Comparison of ENCODE assay signal across 10 cellular contexts in the genomic region with DNA sequence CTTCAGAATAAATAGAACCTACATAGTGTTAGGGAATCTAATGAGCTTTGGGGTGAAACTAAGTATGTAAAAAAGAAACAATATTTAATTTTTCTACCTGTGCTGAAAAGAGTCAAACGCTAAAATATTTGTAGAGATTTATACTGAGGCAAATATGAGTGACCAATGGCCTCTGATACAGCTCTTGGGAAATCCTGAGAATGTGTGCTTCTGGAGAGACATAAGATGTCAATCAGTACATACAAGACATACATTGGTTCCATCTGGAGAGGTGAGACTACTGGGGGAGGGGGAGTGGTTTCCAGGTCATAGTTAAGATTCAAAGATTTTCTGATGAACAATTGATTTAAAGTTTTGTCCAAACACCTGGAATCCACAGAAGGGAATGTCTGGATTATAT. TPM values are rescaled to one million over a fixed set of nuclear protein-coding genes. Genes with fewer than 3 reads are reported as not detected.
DNase-seq lines count a peak whose midpoint lies in the region; TF ChIP-seq lines count a peak whose summit lies in the region.
"Had no signal": no experiment of that assay in that cellular context is flagged by ENCODE, and none has a peak within 500 bp of the region (broad histone marks: within the 10 kb centered on the region; RNA-seq: fewer than 3 reads in every experiment).

No MANE protein-coding gene starts in this region.

- H4K20me1 ChIP-seq in MM.1S (ENCODE audit: insufficient read depth, low read length), result no peaks in the 10 kb centered on the region
- H4K20me1 ChIP-seq in neural cell (ENCODE audit: insufficient read depth), result no peaks in the 10 kb centered on the region

- peak overlapping the region in 1 of 7 donors; percentile 80 for H3K27ac Mint-ChIP-seq in CD14-positive monocyte

- H3K36me3 Mint-ChIP-seq in CD14-positive monocyte, result no peaks in the 10 kb centered on the region

- H3K27me3 ChIP-seq in MM.1S (replicated peaks; ENCODE audit: insufficient read depth, low read length) (peaks cover 14% of the 10 kb centered on the region; the same call in 1 of the 2 replicates), ectodermal cell (ENCODE audit: control insufficient read depth, insufficient read depth, low read length, poor library complexity, severe bottlenecking) (peaks cover 17% of the 10 kb centered on the region), neural cell (ENCODE audit: insufficient read depth, low read depth, low read length) (no peaks in the 10 kb centered on the region)

- no peak for TF ChIP-seq CTCF in CD14-positive monocyte (IDR thresholded peaks at IDR 0.05)
- TF ChIP-seq CTCF in MM.1S (IDR thresholded peaks at IDR 0.05; ENCODE audit: low read length), result no peak
- no peak for TF ChIP-seq CTCF in neural cell (IDR thresholded peaks at IDR 0.05; ENCODE audit: poor library complexity, severe bottlenecking)

- no peak overlapping the region for H3K27ac ChIP-seq in MM.1S (ENCODE audit: low read length)
- no peak overlapping the region for H3K27ac ChIP-seq in ectodermal cell (ENCODE audit: insufficient read depth, low read depth, low read length, poor library complexity, severe bottlenecking)
- H3K27ac ChIP-seq in neural cell (ENCODE audit: low read length), result peak overlapping the region; percentile 76

- H3K4me3 Mint-ChIP-seq in CD14-positive monocyte, result peak overlapping the region; percentile 98 to 99

- no peak for TF ChIP-seq EP300 in neural cell (conservative IDR thresholded peaks at IDR 0.05; ENCODE audit: poor library complexity, severe bottlenecking)

- intact Hi-C loops in CD14-positive monocyte (cut with micrococcal nuclease) (loop anchor here in 1 of 2 donors (2.0 kb wide), 1 partner anchor 41 kb away; no protein-coding TSS in a partner anchor), posterior vena cava (cut with DNase I) (no loop called here)

- no peak for TF ChIP-seq RAD21 in neural cell (conservative IDR thresholded peaks at IDR 0.05)

- 67 to 71% methylated on average over 1 of the region's 1 CpG for whole genome bisulfite sequencing in ectodermal cell, 2 experiments

- H2AFZ ChIP-seq in MM.1S (ENCODE audit: low read length) (peak overlapping the region; percentile 93), neural cell (ENCODE audit: low read depth, low read length) (no peak overlapping the region)

- H3K4me1 Mint-ChIP-seq in CD14-positive monocyte, result peaks cover 85% of the 10 kb centered on the region

- no peaks in the 10 kb centered on the region for H3K9me2 ChIP-seq in MM.1S (replicated peaks; ENCODE audit: insufficient read depth, low read length)
- no peaks in the 10 kb centered on the region for H3K9me2 ChIP-seq in neural cell (ENCODE audit: insufficient read depth, low read length)

- H3K9me3 Mint-ChIP-seq in CD14-positive monocyte, result peaks cover 0 to 3% (median 0%) of the 10 kb centered on the region in 7 donors

- H3K27me3 Mint-ChIP-seq in CD14-positive monocyte (ENCODE audit: low read depth in 3 of 3), result no peaks in the 10 kb centered on the region

- H3K4me2 ChIP-seq in MM.1S (ENCODE audit: low read depth, low read length) (peak overlapping the region; percentile 95), neural cell (ENCODE audit: low read length) (peak overlapping the region; percentile 51)

- H3K4me1 ChIP-seq in MM.1S (ENCODE audit: low read length) (no peaks in the 10 kb centered on the region), ectodermal cell (ENCODE audit: control insufficient read depth, insufficient read depth, low read length) (no peaks in the 10 kb centered on the region)

- no peaks in the 10 kb centered on the region for H3K36me3 ChIP-seq in MM.1S (replicated peaks; ENCODE audit: insufficient read depth, low read length)
- H3K36me3 ChIP-seq in ectodermal cell (ENCODE audit: control insufficient read depth, insufficient read depth, low read length), result no peaks in the 10 kb centered on the region
- H3K36me3 ChIP-seq in neural cell (ENCODE audit: insufficient read depth, low read length), result peaks cover 6% of the 10 kb centered on the region

- H3K9ac ChIP-seq in MM.1S (ENCODE audit: low read length) (peak overlapping the region; percentile 62; the same call in 1 of the 2 replicates), neural cell (ENCODE audit: low read length) (peak overlapping the region; percentile 85)

- H3K4me3 ChIP-seq in MM.1S (ENCODE audit: low read length) (peak overlapping the region; percentile 93), ectodermal cell (ENCODE audit: insufficient read depth, low read depth, low read length) (peak overlapping the region; percentile 72), neural cell (ENCODE audit: low read length) (peak overlapping the region; percentile 82)

- no peaks in the 10 kb centered on the region for H3K9me3 ChIP-seq in MM.1S (replicated peaks; ENCODE audit: insufficient read depth, low read length)
- no peaks in the 10 kb centered on the region for H3K9me3 ChIP-seq in ectodermal cell (ENCODE audit: control insufficient read depth, low read length)
- no peaks in the 10 kb centered on the region for H3K9me3 ChIP-seq in neural cell (ENCODE audit: low read length)

- H3F3A ChIP-seq in MM.1S (ENCODE audit: insufficient read depth, low read length) (no peaks in the 10 kb centered on the region), neural cell (ENCODE audit: insufficient read depth, low read length, poor library complexity, severe bottlenecking) (no peaks in the 10 kb centered on the region)

- DNase-seq in CD14-positive monocyte (ENCODE audit: low spot score) (no peak), MM.1S (no peak), AML-193 (lab: John Stamatoyannopoulos, UW) (no peak), posterior vena cava (ENCODE audit: low spot score) (no peak), NCI-H2081 treated with DMSO at 0.1 percent for 48 hours (lab: John Stamatoyannopoulos, UW) (no peak)
- DNase-seq in activated CD4-positive, CD25-positive, alpha-beta regulatory T cell treated with anti-CD3 and anti-CD28 coated beads, Interleukin-2, amount 50 U/mL, for 72 hours, result no peak

- H3K79me2 ChIP-seq in MM.1S (ENCODE audit: low read length) (no peaks in the 10 kb centered on the region), neural cell (replicated peaks; ENCODE audit: insufficient read depth, low read length) (no peaks in the 10 kb centered on the region)

TF ChIP-seq in neural cell, 6 proteins besides CTCF, POLR2A, EP300 and RAD21:
- no peak for TF ChIP-seq TAF1 (IDR thresholded peaks at IDR 0.05; ENCODE audit: low read depth)
- TF ChIP-seq SMC3 (conservative IDR thresholded peaks at IDR 0.05; ENCODE audit: poor library complexity), result no peak
- no peak for TF ChIP-seq EZH2 (IDR thresholded peaks at IDR 0.05; ENCODE audit: borderline replicate concordance, insufficient read depth, low read length, poor library complexity, severe bottlenecking)
- TF ChIP-seq POLR2AphosphoS5 (IDR thresholded peaks at IDR 0.05), result no peak
- no peak for TF ChIP-seq MXI1 (conservative IDR thresholded peaks at IDR 0.05; ENCODE audit: poor library complexity, severe bottlenecking)
- TF ChIP-seq, protein P1, sequence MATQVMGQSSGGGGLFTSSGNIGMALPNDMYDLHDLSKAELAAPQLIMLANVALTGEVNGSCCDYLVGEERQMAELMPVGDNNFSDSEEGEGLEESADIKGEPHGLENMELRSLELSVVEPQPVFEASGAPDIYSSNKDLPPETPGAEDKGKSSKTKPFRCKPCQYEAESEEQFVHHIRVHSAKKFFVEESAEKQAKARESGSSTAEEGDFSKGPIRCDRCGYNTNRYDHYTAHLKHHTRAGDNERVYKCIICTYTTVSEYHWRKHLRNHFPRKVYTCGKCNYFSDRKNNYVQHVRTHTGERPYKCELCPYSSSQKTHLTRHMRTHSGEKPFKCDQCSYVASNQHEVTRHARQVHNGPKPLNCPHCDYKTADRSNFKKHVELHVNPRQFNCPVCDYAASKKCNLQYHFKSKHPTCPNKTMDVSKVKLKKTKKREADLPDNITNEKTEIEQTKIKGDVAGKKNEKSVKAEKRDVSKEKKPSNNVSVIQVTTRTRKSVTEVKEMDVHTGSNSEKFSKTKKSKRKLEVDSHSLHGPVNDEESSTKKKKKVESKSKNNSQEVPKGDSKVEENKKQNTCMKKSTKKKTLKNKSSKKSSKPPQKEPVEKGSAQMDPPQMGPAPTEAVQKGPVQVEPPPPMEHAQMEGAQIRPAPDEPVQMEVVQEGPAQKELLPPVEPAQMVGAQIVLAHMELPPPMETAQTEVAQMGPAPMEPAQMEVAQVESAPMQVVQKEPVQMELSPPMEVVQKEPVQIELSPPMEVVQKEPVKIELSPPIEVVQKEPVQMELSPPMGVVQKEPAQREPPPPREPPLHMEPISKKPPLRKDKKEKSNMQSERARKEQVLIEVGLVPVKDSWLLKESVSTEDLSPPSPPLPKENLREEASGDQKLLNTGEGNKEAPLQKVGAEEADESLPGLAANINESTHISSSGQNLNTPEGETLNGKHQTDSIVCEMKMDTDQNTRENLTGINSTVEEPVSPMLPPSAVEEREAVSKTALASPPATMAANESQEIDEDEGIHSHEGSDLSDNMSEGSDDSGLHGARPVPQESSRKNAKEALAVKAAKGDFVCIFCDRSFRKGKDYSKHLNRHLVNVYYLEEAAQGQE (IDR thresholded peaks at IDR 0.05; ENCODE audit: borderline replicate concordance), result no peak

RNA-seq across cellular contexts. Expression of a gene that starts 1.0 kb away (rescaled TPM):
- polyA plus RNA-seq in CD14-positive monocyte (10 to 100 TPM; 50.6 to 57.8 TPM), neural cell (129 and 141 TPM in 2 replicates)
- polyA plus RNA-seq in ectodermal cell (2013, experiment 1 of 4), result 61.7 TPM
- polyA plus RNA-seq in ectodermal cell (2013, experiment 2 of 4), result 59.6 TPM
- 40.3 TPM for polyA plus RNA-seq in ectodermal cell (2013, experiment 3 of 4)
- 50.6 TPM for polyA plus RNA-seq in ectodermal cell (2013, experiment 4 of 4)
- polyA minus RNA-seq in neural cell, result 67.4 and 76.3 TPM in 2 replicates
- 10 to 100 TPM in 1 of 2 donors, 1 to 10 TPM in 1; 5.5 to 13.3 TPM for total RNA-seq in posterior vena cava
- total RNA-seq: myocyte had no signal

RNA-seq across cellular contexts. Expression of a gene that starts 39.3 kb away (rescaled TPM):
- polyA plus RNA-seq in CD14-positive monocyte, result not detected
- polyA plus RNA-seq in ectodermal cell (2013, experiment 1 of 4), result not detected
- not detected for polyA plus RNA-seq in ectodermal cell (2013, experiment 2 of 4)
- polyA plus RNA-seq in ectodermal cell (2013, experiment 3 of 4), result not detected
- not detected for polyA plus RNA-seq in ectodermal cell (2013, experiment 4 of 4)
- not detected in 2 replicates for polyA plus RNA-seq in neural cell
- polyA minus RNA-seq in neural cell, result not detected in 2 replicates
- not detected for total RNA-seq in posterior vena cava
- total RNA-seq: M059J, myocyte had no signal
